In the genomic region with DNA sequence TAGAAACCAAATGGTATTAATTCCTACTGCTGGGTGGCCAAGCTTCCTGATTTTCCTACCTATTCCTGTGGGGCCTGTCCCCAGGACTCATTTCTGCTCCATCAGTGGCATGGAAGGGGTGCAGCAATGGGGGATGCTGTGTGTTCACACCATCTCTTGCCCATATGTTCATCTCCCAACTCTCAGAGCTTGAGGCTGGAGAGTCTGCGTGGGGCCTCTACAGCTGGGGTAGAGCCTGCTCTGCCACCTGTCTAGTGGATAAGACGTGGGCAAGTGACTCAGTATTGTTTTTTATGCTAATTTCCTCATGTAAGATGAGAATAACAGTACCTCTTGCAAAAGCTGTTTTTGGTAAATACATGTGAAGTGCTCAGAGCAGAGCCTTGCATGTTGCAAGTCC, we compare ENCODE assay signal across 12 cellular contexts.
"Had no signal": no experiment of that assay in that cellular context is flagged by ENCODE, and none has a peak within 500 bp of the region (broad histone marks: within the 10 kb centered on the region; RNA-seq: fewer than 3 reads in every experiment).

No MANE protein-coding gene starts in this region.

- DNase-seq: effector CD4-positive, alpha-beta T cell; hypothalamus; immature natural killer cell; left ventricle myocardium superior; lower lobe of right lung; natural killer cell; stimulated activated CD4-positive, alpha-beta T cell treated with anti-CD3 and anti-CD28 coated beads, Interleukin-2, amount 100 ng/mL, for 24 hours; stimulated activated CD4-positive, alpha-beta T cell treated with anti-CD3 and anti-CD28 coated beads, Interleukin-4, amount 100 ng/mL, for 24 hours; stimulated activated naive CD4-positive, alpha-beta T cell treated with Interleukin-2 at 50 U/mL for 16 hours; stomach; testis; tibial artery had no signal
